Comparison of ENCODE assay signal across 25 cellular contexts in the genomic region with DNA sequence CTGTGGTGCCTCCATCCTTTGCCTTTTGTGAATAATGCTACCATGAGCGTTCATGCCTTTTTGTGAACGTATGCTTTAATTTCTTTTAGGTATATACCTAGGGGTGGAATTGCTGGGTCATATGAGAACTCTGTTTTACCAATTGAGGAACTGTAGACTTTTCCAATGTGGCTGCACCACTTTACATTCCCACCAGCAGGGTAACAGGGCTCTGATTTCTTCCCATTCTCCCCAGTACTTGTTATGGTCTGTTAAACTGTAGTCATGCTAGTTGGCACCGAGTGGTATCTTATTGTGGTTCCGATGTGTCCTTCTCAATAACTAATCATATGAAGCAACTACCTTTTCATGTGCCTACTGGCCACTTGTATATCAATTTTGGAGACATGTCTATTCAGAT.
"Had no signal": no experiment of that assay in that cellular context is flagged by ENCODE, and none has a peak within 500 bp of the region (broad histone marks: within the 10 kb centered on the region; RNA-seq: fewer than 3 reads in every experiment).

No MANE protein-coding gene starts in this region.

- H3K4me3 Mint-ChIP-seq: mesothelial cell of epicardium; naive thymus-derived CD4-positive, alpha-beta T cell; natural killer cell treated with Interleukin-12 subunit alpha and Interleukin-12 subunit beta and Interleukin-15 and Interleukin-18, amount 100 ng/mL, for 72 hours; stimulated activated effector memory CD8-positive, alpha-beta T cell treated with anti-CD3 and anti-CD28 coated beads, Interleukin-12 subunit alpha, Interleukin-12 subunit beta, amount 100 ng/mL, for 72 hours; stimulated activated naive CD8-positive, alpha-beta T cell treated with anti-CD3 and anti-CD28 coated beads, Interleukin-15, Interleukin-2, amounts not matched to agents 100 ng/mL and 50 ng/mL, for 24 hours had no signal

- DNase-seq: islet precursor cell; left ventricle myocardium inferior; mesendoderm; mucosa of descending colon; naive thymus-derived CD4-positive, alpha-beta T cell; ovary; retina; right cardiac atrium; sigmoid colon; small intestine; spleen; stimulated activated CD4-positive, alpha-beta T cell treated with anti-CD3 and anti-CD28 coated beads, Interleukin-4, amount 100 ng/mL, for 24 hours; stimulated activated naive CD4-positive, alpha-beta T cell; tibial artery; upper lobe of right lung had no signal

- H3K36me3 ChIP-seq: ovary, prostate gland, sigmoid colon, suprapubic skin, thoracic aorta, upper lobe of right lung had no signal

- H3K9me3 Mint-ChIP-seq: natural killer cell treated with Interleukin-12 subunit alpha and Interleukin-12 subunit beta and Interleukin-15 and Interleukin-18, amount 100 ng/mL, for 72 hours; stimulated activated effector memory CD8-positive, alpha-beta T cell treated with anti-CD3 and anti-CD28 coated beads, Interleukin-12 subunit alpha, Interleukin-12 subunit beta, amount 100 ng/mL, for 72 hours had no signal

- H2AFZ ChIP-seq: hepatocyte had no signal

- H3K4me1 Mint-ChIP-seq: naive thymus-derived CD4-positive, alpha-beta T cell; stimulated activated effector memory CD8-positive, alpha-beta T cell treated with anti-CD3 and anti-CD28 coated beads, Interleukin-12 subunit alpha, Interleukin-12 subunit beta, amount 100 ng/mL, for 72 hours had no signal

- H3K9me3 ChIP-seq: ovary, prostate gland, sigmoid colon, suprapubic skin, thoracic aorta, tibial artery, upper lobe of right lung had no signal

- H3K27ac ChIP-seq: hepatocyte, left ventricle myocardium inferior, ovary, prostate gland, sigmoid colon, spleen, suprapubic skin, thoracic aorta, tibial artery, upper lobe of right lung had no signal

- FAIRE-seq: small intestine, urothelium cell line had no signal

- H3K79me2 ChIP-seq: hepatocyte had no signal

- H3K36me3 Mint-ChIP-seq: natural killer cell treated with Interleukin-12 subunit alpha and Interleukin-12 subunit beta and Interleukin-15 and Interleukin-18, amount 100 ng/mL, for 72 hours; stimulated activated effector memory CD8-positive, alpha-beta T cell treated with anti-CD3 and anti-CD28 coated beads, Interleukin-12 subunit alpha, Interleukin-12 subunit beta, amount 100 ng/mL, for 72 hours had no signal

- H3K27me3 Mint-ChIP-seq: naive thymus-derived CD4-positive, alpha-beta T cell; natural killer cell treated with Interleukin-12 subunit alpha and Interleukin-12 subunit beta and Interleukin-15 and Interleukin-18, amount 100 ng/mL, for 72 hours; stimulated activated naive CD8-positive, alpha-beta T cell treated with anti-CD3 and anti-CD28 coated beads, Interleukin-15, Interleukin-2, amounts not matched to agents 100 ng/mL and 50 ng/mL, for 24 hours had no signal

- ATAC-seq: mucosa of descending colon; naive thymus-derived CD4-positive, alpha-beta T cell; natural killer cell treated with Interleukin-12 subunit alpha and Interleukin-12 subunit beta and Interleukin-15 and Interleukin-18, amount 100 ng/mL, for 72 hours; right cardiac atrium; stimulated activated effector memory CD8-positive, alpha-beta T cell treated with anti-CD3 and anti-CD28 coated beads, Interleukin-12 subunit alpha, Interleukin-12 subunit beta, amount 100 ng/mL, for 72 hours; upper lobe of right lung had no signal

- H3K4me3 ChIP-seq: hepatocyte, left ventricle myocardium inferior, lung, mucosa of descending colon, ovary, prostate gland, sigmoid colon, spleen, suprapubic skin, thoracic aorta, tibial artery, upper lobe of right lung had no signal

- H3K4me1 ChIP-seq: left ventricle myocardium inferior, prostate gland, sigmoid colon, spleen, upper lobe of right lung had no signal

- H3K27me3 ChIP-seq: hepatocyte, ovary, sigmoid colon, spleen, suprapubic skin, tibial artery, upper lobe of right lung had no signal

- H3K4me2 ChIP-seq: hepatocyte had no signal

- H3K27ac Mint-ChIP-seq: mesothelial cell of epicardium; naive thymus-derived CD4-positive, alpha-beta T cell; natural killer cell treated with Interleukin-12 subunit alpha and Interleukin-12 subunit beta and Interleukin-15 and Interleukin-18, amount 100 ng/mL, for 72 hours; stimulated activated effector memory CD8-positive, alpha-beta T cell treated with anti-CD3 and anti-CD28 coated beads, Interleukin-12 subunit alpha, Interleukin-12 subunit beta, amount 100 ng/mL, for 72 hours; stimulated activated naive CD8-positive, alpha-beta T cell treated with anti-CD3 and anti-CD28 coated beads, Interleukin-15, Interleukin-2, amounts not matched to agents 100 ng/mL and 50 ng/mL, for 24 hours had no signal
